Comparison of ENCODE assay signal across 3 cellular contexts in the genomic region with DNA sequence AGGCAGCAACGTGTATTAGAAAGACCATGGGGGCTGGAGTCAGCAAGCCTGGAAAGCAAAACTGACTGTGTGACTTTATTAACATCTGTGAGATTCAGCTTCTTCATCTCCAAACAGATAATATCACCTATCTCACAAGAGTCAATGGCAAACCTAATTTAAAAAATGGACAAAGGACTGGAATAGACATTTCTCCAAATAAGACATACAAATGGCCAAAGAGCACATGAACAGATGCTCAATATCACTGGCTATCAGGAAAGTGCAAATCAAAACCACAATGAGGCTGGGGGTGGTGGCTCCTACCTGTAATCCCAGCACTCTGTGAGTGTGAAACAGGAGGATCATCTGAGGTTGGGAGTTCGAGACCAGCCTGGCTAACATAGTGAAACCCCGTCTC.
"Had no signal": no experiment of that assay in that cellular context is flagged by ENCODE, and none has a peak within 500 bp of the region (broad histone marks: within the 10 kb centered on the region; RNA-seq: fewer than 3 reads in every experiment).

No MANE protein-coding gene starts in this region.

- ATAC-seq: GM12878 had no signal

- DNase-seq: GDM1, GF-D8 had no signal

- H3K4me3 ChIP-seq: GM12878 had no signal
